ENCODE assay signal across 18 cellular contexts in the genomic region with DNA sequence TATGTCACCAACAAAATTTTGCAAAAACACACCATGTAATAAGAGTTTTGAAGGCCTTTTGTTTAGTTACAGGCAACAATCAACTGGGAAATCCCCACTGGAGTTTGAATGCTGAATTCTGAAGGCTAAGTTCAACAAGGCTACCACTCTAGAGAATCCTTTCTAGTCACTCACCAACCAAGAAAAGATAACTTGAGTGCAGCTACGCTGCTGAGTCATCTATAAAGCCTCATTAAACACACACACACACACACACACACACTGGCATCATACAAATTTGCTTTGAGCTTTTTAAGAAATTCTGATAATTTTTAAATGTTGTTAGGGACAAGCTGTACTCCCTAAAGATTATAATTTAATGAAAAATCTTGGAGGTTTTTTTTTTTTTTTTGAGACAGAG.
DNase-seq lines count a peak whose midpoint lies in the region; ATAC-seq, FAIRE-seq and TF ChIP-seq lines count a peak whose summit lies in the region.
"Had no signal": no experiment of that assay in that cellular context is flagged by ENCODE, and none has a peak within 500 bp of the region (broad histone marks: within the 10 kb centered on the region; RNA-seq: fewer than 3 reads in every experiment).

No MANE protein-coding gene starts in this region.

- peak; percentile 90 for DNase-seq in AG04449 (ENCODE audit: low read depth, low spot score)
- DNase-seq in H54 (ENCODE audit: insufficient read length, low spot score), result peak; percentile 68
- DNase-seq in amniotic epithelial cell (ENCODE audit: low read depth), result peak; percentile 96
- peak; percentile 48 for DNase-seq in fibroblast of villous mesenchyme (ENCODE audit: low read depth)
- no peak for DNase-seq in stimulated activated CD4-positive, alpha-beta T cell treated with anti-CD3 and anti-CD28 coated beads, Interleukin-15, amount 100 ng/mL, for 24 hours
- no peak for DNase-seq in H7
- DNase-seq in T-helper 17 cell, result no peak
- DNase-seq: activated CD8-positive, alpha-beta T cell treated with anti-CD3 and anti-CD28 coated beads for 36 hours; activated naive CD4-positive, alpha-beta T cell treated with anti-CD3 and anti-CD28 coated beads, Interleukin-2, amount 10 ng/mL, durations not matched to agents 7 days and 5 days; BE2C; hippocampal formation; NCI-H2171 treated with DMSO at 0.1 percent for 48 hours; nucleus accumbens; stimulated activated CD8-positive, alpha-beta memory T cell treated with anti-CD3 and anti-CD28 coated beads, Interleukin-4, amount 100 ng/mL, for 48 hours had no signal

- ATAC-seq in HG03439 (IDR thresholded peaks at IDR 0.05; ENCODE audit: unreplicated experiment) (no peak), T-helper 17 cell (no peak)
- ATAC-seq: activated CD8-positive, alpha-beta T cell treated with anti-CD3 and anti-CD28 coated beads for 36 hours had no signal

- peak; percentile 98 for FAIRE-seq in H54 (lab: Jason Lieb, UNC)

- no peaks in the 10 kb centered on the region for H3K27me3 ChIP-seq in H7 (ENCODE audit: control insufficient read depth, insufficient read depth, low read length)
- H3K27me3 ChIP-seq: BE2C, vagina had no signal

- no peaks in the 10 kb centered on the region for H3K27me3 Mint-ChIP-seq in T-helper 17 cell
- H3K27me3 Mint-ChIP-seq: activated CD8-positive, alpha-beta T cell treated with anti-CD3 and anti-CD28 coated beads for 36 hours; activated naive CD4-positive, alpha-beta T cell treated with anti-CD3 and anti-CD28 coated beads, Interleukin-2, amount 10 ng/mL, durations not matched to agents 7 days and 5 days; dendritic cell treated with granulocyte-macrophage colony-stimulating factor and Interleukin-4, amounts not matched to agents 40 ng/mL and 50 ng/mL, for 4 days had no signal

- POLR2A ChIA-PET in AG04449 (lab: Yijun Ruan, JAX), result no interaction called here

- H3K4me3 Mint-ChIP-seq in T-helper 17 cell, result no peak overlapping the region
- H3K4me3 Mint-ChIP-seq: activated CD8-positive, alpha-beta T cell treated with anti-CD3 and anti-CD28 coated beads for 36 hours; activated naive CD4-positive, alpha-beta T cell treated with anti-CD3 and anti-CD28 coated beads, Interleukin-2, amount 10 ng/mL, durations not matched to agents 7 days and 5 days; dendritic cell treated with granulocyte-macrophage colony-stimulating factor and Interleukin-4, amounts not matched to agents 40 ng/mL and 50 ng/mL, for 4 days had no signal

- H3K27ac Mint-ChIP-seq in T-helper 17 cell, result no peak overlapping the region
- H3K27ac Mint-ChIP-seq: activated CD8-positive, alpha-beta T cell treated with anti-CD3 and anti-CD28 coated beads for 36 hours; activated naive CD4-positive, alpha-beta T cell treated with anti-CD3 and anti-CD28 coated beads, Interleukin-2, amount 10 ng/mL, durations not matched to agents 7 days and 5 days; dendritic cell treated with granulocyte-macrophage colony-stimulating factor and Interleukin-4, amounts not matched to agents 40 ng/mL and 50 ng/mL, for 4 days had no signal

- peaks cover 2% of the 10 kb centered on the region for H3K36me3 Mint-ChIP-seq in T-helper 17 cell (ENCODE audit: low read depth)
- H3K36me3 Mint-ChIP-seq: activated naive CD4-positive, alpha-beta T cell treated with anti-CD3 and anti-CD28 coated beads, Interleukin-2, amount 10 ng/mL, durations not matched to agents 7 days and 5 days had no signal

- no peaks in the 10 kb centered on the region for H3K4me1 Mint-ChIP-seq in T-helper 17 cell

- TF ChIP-seq CTCF in AG04449 (IDR thresholded peaks at IDR 0.05; ENCODE audit: insufficient read depth, low read length, missing control alignments) (no peak), fibroblast of villous mesenchyme (IDR thresholded peaks at IDR 0.05; ENCODE audit: insufficient read depth, low read depth, low read length) (no peak)

- no peaks in the 10 kb centered on the region for H3K36me3 ChIP-seq in H7 (replicated peaks; ENCODE audit: control insufficient read depth, insufficient read depth, low read length)
- H3K36me3 ChIP-seq: BE2C, vagina had no signal

- CTCF ChIA-PET in AG04449 (lab: Yijun Ruan, JAX), result interaction anchor here (0.6 kb wide), 1 partner anchor 15 kb away, joined by 3 read pairs; no protein-coding TSS in a partner anchor

- no peak for TF ChIP-seq POLR2A in H54 (IDR thresholded peaks at IDR 0.05; ENCODE audit: low read depth, low read length)

- no peaks in the 10 kb centered on the region for H3K9me3 ChIP-seq in T-helper 17 cell (ENCODE audit: control insufficient read depth, low read length, poor library complexity, severe bottlenecking)
- H3K9me3 ChIP-seq: BE2C, vagina had no signal

- no peak overlapping the region for H3K4me3 ChIP-seq in AG04449 (ENCODE audit: low read depth, low read length)
- no peak overlapping the region for H3K4me3 ChIP-seq in fibroblast of villous mesenchyme (ENCODE audit: low read depth, low read length)
- H3K4me3 ChIP-seq in H7 (ENCODE audit: insufficient read depth, low read depth, low read length), result no peak overlapping the region
- H3K4me3 ChIP-seq: lung, vagina had no signal

Comparison
In these comparisons a context has a peak if more than half of its experiments do, and no peak if none do; other contexts are left out.
1. DNase-seq: peak in AG04449 (single experiment), H54 (single experiment), amniotic epithelial cell (single experiment) and fibroblast of villous mesenchyme (single experiment); none in stimulated activated CD4-positive, alpha-beta T cell treated with anti-CD3 and anti-CD28 coated beads, Interleukin-15, amount 100 ng/mL, for 24 hours (single experiment), H7 (single experiment) and T-helper 17 cell (0 of 3).